Comparison of ENCODE assay signal across 11 cellular contexts in the genomic region with DNA sequence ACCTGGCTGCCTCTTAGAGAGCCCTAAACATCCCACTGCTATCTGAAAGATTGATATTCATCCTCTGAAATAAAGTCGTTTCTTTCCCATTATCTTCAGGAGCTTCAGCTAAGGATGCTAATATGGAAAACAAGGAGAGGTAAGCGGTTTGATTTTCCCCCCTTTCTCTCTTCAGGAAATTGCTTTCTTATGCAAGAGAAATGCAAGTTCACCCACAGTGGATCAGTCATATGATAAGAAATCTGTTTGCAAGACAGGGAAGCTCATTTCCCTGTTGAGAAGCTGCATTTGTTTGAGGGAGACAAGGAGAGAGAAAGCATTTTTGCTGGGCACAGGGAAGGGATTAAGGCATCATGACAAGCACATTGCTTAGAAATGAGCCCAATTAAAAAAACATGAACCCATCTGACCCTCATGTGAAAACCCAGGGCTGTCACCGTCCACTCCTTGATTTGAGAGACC. TPM values are rescaled to one million over a fixed set of nuclear protein-coding genes. Genes with fewer than 3 reads are reported as not detected.
DNase-seq lines count a peak whose midpoint lies in the region; ATAC-seq and TF ChIP-seq lines count a peak whose summit lies in the region.
"Had no signal": no experiment of that assay in that cellular context is flagged by ENCODE, and none has a peak within 500 bp of the region (broad histone marks: within the 10 kb centered on the region; RNA-seq: fewer than 3 reads in every experiment).

No MANE protein-coding gene starts in this region.

- CTCF ChIA-PET in AG04449 (lab: Yijun Ruan, JAX), result interaction anchor here (0.8 to 1.0 kb wide), 2 partner anchors 57 to 256 kb away, joined by 3 read pairs; no protein-coding TSS in a partner anchor

- TF ChIP-seq CTCF in AG04449 (IDR thresholded peaks at IDR 0.05; ENCODE audit: insufficient read depth, low read length, missing control alignments) (no peak), fibroblast of lung (conservative IDR thresholded peaks at IDR 0.05 in 1 of 2, IDR thresholded peaks at IDR 0.05 in 1 of 2; ENCODE audit: low read depth in 1 of 2, low read length in 2 of 2) (no peak), upper lobe of left lung (IDR thresholded peaks at IDR 0.05) (no peak)

- no peak for TF ChIP-seq EP300 in upper lobe of left lung (IDR thresholded peaks at IDR 0.05)

- no peaks in the 10 kb centered on the region for H3K79me2 ChIP-seq in fibroblast of lung (ENCODE audit: control insufficient read depth, insufficient read depth, low read length)

- 49 to 58% methylated on average over 3 of the region's 3 CpGs for WGBS in upper lobe of left lung, 2 donors

- no peaks in the 10 kb centered on the region for H4K20me1 ChIP-seq in fibroblast of lung (ENCODE audit: control insufficient read depth, extremely low read depth, insufficient read depth, low read length)

- H3K27me3 ChIP-seq in NT2/D1 (ENCODE audit: insufficient read depth, insufficient read length) (no peaks in the 10 kb centered on the region), fibroblast of lung (ENCODE audit: control insufficient read depth, insufficient read depth, low read length) (peaks cover 2% of the 10 kb centered on the region), upper lobe of left lung (no peaks in the 10 kb centered on the region)

- no peak overlapping the region for H3K27ac ChIP-seq in fibroblast of lung (ENCODE audit: insufficient read depth, low read length)
- peak overlapping the region in 2 of 4 donors; percentile 59 to 73 for H3K27ac ChIP-seq in upper lobe of left lung

- DNase-seq in AG04449 (ENCODE audit: low read depth, low spot score), result peak; percentile 3
- DNase-seq in NT2/D1 (ENCODE audit: low read depth, low spot score), result peak; percentile 63
- DNase-seq in fibroblast of lung (ENCODE audit: low read depth in 2 of 2), result peak; percentile 50 to 64
- DNase-seq in pons (ENCODE audit: low spot score), result peak; percentile 54
- no peak for DNase-seq in upper lobe of left lung
- DNase-seq in SW 1271 (lab: John Stamatoyannopoulos, UW), result no peak
- DNase-seq: NCI-H774; stimulated activated CD4-positive, alpha-beta T cell treated with anti-CD3 and anti-CD28 coated beads, Interleukin-1b, Interleukin-23, amount 100 ng/mL, for 48 hours; stimulated activated naive CD8-positive, alpha-beta T cell treated with anti-CD3 and anti-CD28 coated beads, Interleukin-15, amount 100 ng/mL, for 72 hours had no signal

- POLR2A ChIA-PET in AG04449 (lab: Yijun Ruan, JAX), result interaction anchor here (0.8 kb wide), 1 partner anchor 219 kb away, joined by 3 read pairs; no protein-coding TSS in a partner anchor

- no peak overlapping the region for H3K4me2 ChIP-seq in fibroblast of lung (ENCODE audit: extremely low read depth, insufficient read depth, low read length)

- ATAC-seq in GM21529 (IDR thresholded peaks at IDR 0.05; ENCODE audit: unreplicated experiment) (no peak), upper lobe of left lung (ENCODE audit: low FRiP score in 2 of 2) (no peak), GM18868 (IDR thresholded peaks at IDR 0.05; ENCODE audit: unreplicated experiment) (no peak)
- ATAC-seq: stimulated activated naive CD8-positive, alpha-beta T cell treated with anti-CD3 and anti-CD28 coated beads, Interleukin-15, amount 100 ng/mL, for 72 hours had no signal

- peaks cover 13% of the 10 kb centered on the region; the same call in 1 of the 2 replicates for H3K9me3 ChIP-seq in NT2/D1 (ENCODE audit: insufficient read depth, low read length)
- H3K9me3 ChIP-seq in fibroblast of lung (ENCODE audit: control insufficient read depth, insufficient read depth, low read depth, low read length), result no peaks in the 10 kb centered on the region
- H3K9me3 ChIP-seq in upper lobe of left lung, result peaks cover 0 to 3% (median 0%) of the 10 kb centered on the region in 4 donors

- H3K9ac ChIP-seq in NT2/D1 (ENCODE audit: insufficient read length, low read depth) (peak overlapping the region; percentile 9), fibroblast of lung (ENCODE audit: insufficient read depth, low read length) (no peak overlapping the region)

- H3K4me3 ChIP-seq in AG04449 (ENCODE audit: low read depth, low read length) (no peak overlapping the region), NT2/D1 (ENCODE audit: insufficient read length, low read depth) (no peak overlapping the region), fibroblast of lung (replicated peaks in 1 of 4; ENCODE audit: control extremely low read depth in 1 of 4, insufficient read depth in 1 of 4, low read depth in 3 of 4, low read length in 4 of 4) (no peak overlapping the region), upper lobe of left lung (no peak overlapping the region)

- no peak overlapping the region for H2AFZ ChIP-seq in fibroblast of lung (ENCODE audit: low read length)

- peaks cover 3% of the 10 kb centered on the region for H3K4me1 ChIP-seq in NT2/D1 (ENCODE audit: insufficient read depth, insufficient read length)
- no peaks in the 10 kb centered on the region for H3K4me1 ChIP-seq in fibroblast of lung (ENCODE audit: control insufficient read depth, extremely low read depth, insufficient read depth, low read length)
- H3K4me1 ChIP-seq in upper lobe of left lung, result peaks cover 0 to 14% (median 4%) of the 10 kb centered on the region in 4 donors

- H3K36me3 ChIP-seq in NT2/D1 (ENCODE audit: insufficient read depth, insufficient read length, low read length) (no peaks in the 10 kb centered on the region), fibroblast of lung (ENCODE audit: control insufficient read depth, insufficient read depth, low read length) (no peaks in the 10 kb centered on the region), upper lobe of left lung (no peaks in the 10 kb centered on the region)

- TF ChIP-seq POLR2A in upper lobe of left lung (IDR thresholded peaks at IDR 0.05), result peak in 1 of 4 donors; percentile 9

RNA-seq across cellular contexts. Expression of a gene that starts 53.7 kb away (rescaled TPM):
- total RNA-seq in fibroblast of lung (86.9 and 93.7 TPM in 2 replicates), upper lobe of left lung (10 to 100 TPM; 21.6 to 50.2 (median 34.1) TPM)
- polyA plus RNA-seq in fibroblast of lung, result 60.7 and 69.1 TPM in 2 replicates
- 49.6 and 56.7 TPM in 2 replicates for polyA plus RNA-seq in fibroblast of lung (2012)
- 4.4 and 15.0 TPM in 2 replicates for polyA minus RNA-seq in fibroblast of lung (ENCODE audit: low replicate concordance)

Comparison
In these comparisons a context has a peak if more than half of its experiments do, and no peak if none do; other contexts are left out.
1. DNase-seq: peak in AG04449 (single experiment), NT2/D1 (single experiment), fibroblast of lung (2 of 2) and pons (single experiment); none in upper lobe of left lung (0 of 2) and SW 1271 (0 of 2).